In genomic region chrX:10618911-10619310, GRCh38 we compare ENCODE assay signal across 10 cellular contexts. TPM values are rescaled to one million over a fixed set of nuclear protein-coding genes. Genes with fewer than 3 reads are reported as not detected.
DNase-seq lines count a peak whose midpoint lies in the region; ATAC-seq, FAIRE-seq and TF ChIP-seq lines count a peak whose summit lies in the region.
"Had no signal": no experiment of that assay in that cellular context is flagged by ENCODE, and none has a peak within 500 bp of the region (broad histone marks: within the 10 kb centered on the region; RNA-seq: fewer than 3 reads in every experiment).

No MANE protein-coding gene starts in this region.

- intact Hi-C loops in left colon (cut with DNase I, micrococcal nuclease): loop anchor here in 1 of 2 donors (10.0 kb wide), 1 partner anchor 434 kb away; no protein-coding TSS in a partner anchor
- intact Hi-C loops in spleen (cut with DNase I; ENCODE audit: low total_unique reads): no loop called here

- no peak for FAIRE-seq in bronchial epithelial cell (lab: Jason Lieb, UNC)
- FAIRE-seq: GM12878 had no signal

- DNase-seq in bronchial epithelial cell (ENCODE audit: low read depth) (no peak), left colon (no peak), spleen (no peak), GDM1 (lab: John Stamatoyannopoulos, UW) (no peak), H4 (ENCODE audit: low spot score) (no peak)

- H3K36me3 ChIP-seq in HUES6 (ENCODE audit: control insufficient read depth, insufficient read depth, low read length) (no peaks in the 10 kb centered on the region), bronchial epithelial cell (ENCODE audit: control insufficient read depth, insufficient read depth, low read length) (no peaks in the 10 kb centered on the region), spleen (no peaks in the 10 kb centered on the region)

- peak; percentile 15 for ATAC-seq in left colon
- ATAC-seq in HG03135 (IDR thresholded peaks at IDR 0.05; ENCODE audit: unreplicated experiment): no peak
- ATAC-seq in HG02642 (IDR thresholded peaks at IDR 0.05; ENCODE audit: poor library complexity, unreplicated experiment): no peak
- ATAC-seq: GM12878; stimulated activated memory B cell treated with anti-CD40 and anti-IgM and Interleukin-4, amounts not matched to agents 10 μg/mL and 1 μg/mL and 100 μg/mL, for 72 hours had no signal

- H3K9ac ChIP-seq in HUES6 (ENCODE audit: low read length): peak overlapping the region; percentile 78

- H3K9me3 ChIP-seq in HUES6 (ENCODE audit: control insufficient read depth, insufficient read depth, low read depth, low read length) (no peaks in the 10 kb centered on the region), spleen (no peaks in the 10 kb centered on the region)

- H3K4me1 ChIP-seq in HUES6 (ENCODE audit: control insufficient read depth, insufficient read depth, low read length): peaks cover 60% of the 10 kb centered on the region
- H3K4me1 ChIP-seq in spleen: peaks cover 0 to 17% (median 2%) of the 10 kb centered on the region in 6 donors

- no peak for TF ChIP-seq CTCF in bronchial epithelial cell (IDR thresholded peaks at IDR 0.05; ENCODE audit: insufficient read depth, low read length, severe bottlenecking)
- TF ChIP-seq CTCF in spleen (IDR thresholded peaks at IDR 0.05 in 8 of 11, conservative IDR thresholded peaks at IDR 0.05 in 3 of 11): no peak

- H3K4me3 ChIP-seq in HUES6 (ENCODE audit: low read depth, low read length) (peak overlapping the region; percentile 75), bronchial epithelial cell (ENCODE audit: low read depth, low read length) (peak overlapping the region; percentile 57), spleen (peak overlapping the region in 5 of 8 donors; percentile 34 to 66 (median 39))

- WGBS in spleen, 5 donors: 3 to 27% (median 4%) methylated on average over 7 to 11 of the region's 11 CpGs

- H3K27me3 ChIP-seq in HUES6 (ENCODE audit: control insufficient read depth, insufficient read depth, low read length) (no peaks in the 10 kb centered on the region), bronchial epithelial cell (ENCODE audit: control insufficient read depth, insufficient read depth, low read length) (no peaks in the 10 kb centered on the region), spleen (replicated peaks in 1 of 7) (peaks cover 0 to 80% (median 27%) of the 10 kb centered on the region in 7 donors)

- peak overlapping the region; percentile 69 for H3K27ac ChIP-seq in HUES6 (ENCODE audit: low read depth, low read length)
- H3K27ac ChIP-seq in spleen: peak overlapping the region in 1 of 8 donors; percentile 12

- no peak for TF ChIP-seq POLR2A in spleen (IDR thresholded peaks at IDR 0.05)

RNA-seq across cellular contexts. Expression of gene MID1, which starts 1.5 kb away (rescaled TPM):
- total RNA-seq in bronchial epithelial cell (3.2 and 3.4 TPM in 2 replicates), left colon (10 to 100 TPM; 38.5 to 40.1 TPM), spleen (1 to 10 TPM; 2.0 to 4.4 (median 3.0) TPM)
- under 1 TPM; 0.24 to 0.61 (median 0.26) TPM for polyA plus RNA-seq in spleen
- 9.1 and 14.3 TPM in 2 replicates for total RNA-seq in H4 (2014; rRNA removed; shearing (Covaris generic))
